1 cellular context compared by ENCODE assay signal in the genomic region with DNA sequence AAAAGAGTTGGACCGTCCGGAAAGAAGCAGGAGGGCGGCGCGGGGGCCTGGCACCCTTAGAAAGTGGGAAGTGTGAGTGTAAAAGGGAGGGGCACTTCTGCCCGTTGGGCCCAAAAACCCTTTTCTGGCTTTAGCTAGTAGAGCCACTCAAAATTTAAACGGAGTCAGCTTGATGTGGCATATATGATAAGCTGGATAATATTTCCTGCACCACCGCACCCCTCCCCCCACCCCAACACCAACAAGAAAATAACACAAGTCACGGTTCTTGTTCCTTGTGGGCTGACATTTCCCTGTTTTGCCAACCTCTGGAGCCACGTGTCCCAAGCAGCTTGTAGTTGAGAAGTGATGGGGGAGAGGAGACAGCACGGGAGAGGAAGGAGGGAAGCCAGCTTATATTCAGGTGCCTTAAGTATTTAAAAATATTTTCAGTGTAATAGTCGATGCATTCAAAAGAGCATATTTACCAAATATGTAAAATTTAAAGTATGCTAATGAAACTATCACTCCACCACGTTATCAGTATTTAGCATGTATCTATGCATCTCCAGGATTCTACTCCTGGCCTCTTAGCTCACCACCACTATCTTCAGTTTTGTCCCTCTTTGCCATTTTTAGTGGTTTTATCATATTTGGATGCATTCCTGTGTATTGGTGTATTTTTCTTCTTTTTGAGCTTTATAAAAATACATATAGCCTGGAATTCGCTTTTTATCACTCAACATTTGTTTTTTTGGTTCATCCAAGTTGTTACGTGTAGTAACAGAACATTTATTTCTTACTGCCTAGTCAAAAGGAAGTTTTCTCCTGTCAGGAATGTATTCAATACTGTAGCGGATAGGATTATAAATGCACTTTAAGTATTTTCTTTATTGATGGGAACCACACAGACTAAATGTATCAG.
A peak's percentile ranks its signal among the peaks of the same experiment; 100 is the strongest.
TF ChIP-seq lines count a peak whose summit lies in the region.

No MANE protein-coding gene starts in this region.

TF ChIP-seq in K562, 482 proteins besides CTCF, POLR2A, EP300 and RAD21 (continued from another document and continues in another):
- TF ChIP-seq POLR2H (tag; IDR thresholded peaks at IDR 0.05; ENCODE audit: low read depth) (peak; percentile 44; the same call in 1 of the 2 replicates), SMAD1 (IDR thresholded peaks at IDR 0.05; ENCODE audit: low read depth, low read length, partially characterized antibody) (no peak), ZNF507 (tag; conservative IDR thresholded peaks at IDR 0.05) (peak; percentile 40), HEY1 (CRISPR knock-in tag; IDR thresholded peaks at IDR 0.05; ENCODE audit: borderline replicate concordance) (no peak), NR4A1 (CRISPR knock-in tag; IDR thresholded peaks at IDR 0.05) (no peak), NR4A1 (tag; IDR thresholded peaks at IDR 0.05) (peak; percentile 85), JUND (IDR thresholded peaks at IDR 0.05; ENCODE audit: borderline replicate concordance, low read depth, low read length) (peak; percentile 40; the same call in 1 of the 2 replicates), JUND (tag; IDR thresholded peaks at IDR 0.05; ENCODE audit: borderline replicate concordance, low read depth, low read length) (peak; percentile 78; the same call in 1 of the 3 replicates), MYNN (IDR thresholded peaks at IDR 0.05) (peak; percentile 71; the same call in 1 of the 2 replicates), MYNN (CRISPR knock-in tag; IDR thresholded peaks at IDR 0.05) (no peak), HCFC1 (IDR thresholded peaks at IDR 0.05; ENCODE audit: low read depth, low read length) (peak; percentile 8; the same call in 1 of the 2 replicates), SUPT5H (IDR thresholded peaks at IDR 0.05) (peak; percentile 49; the same call in 1 of the 2 replicates), MXI1 (IDR thresholded peaks at IDR 0.05; ENCODE audit: low read depth, low read length) (peak; percentile 70), KLF6 (CRISPR knock-in tag; IDR thresholded peaks at IDR 0.05; ENCODE audit: borderline replicate concordance) (peak; percentile 64; the same call in 1 of the 2 replicates), TOE1 (IDR thresholded peaks at IDR 0.05; ENCODE audit: borderline replicate concordance) (peak; percentile 6; the same call in 1 of the 2 replicates), TOE1 (CRISPR knock-in tag; IDR thresholded peaks at IDR 0.05; ENCODE audit: borderline replicate concordance, low read depth) (no peak), CTBP1 (IDR thresholded peaks at IDR 0.05; ENCODE audit: borderline replicate concordance) (peak; percentile 52; the same call in 1 of the 2 replicates), KAT7 (CRISPR knock-in tag; IDR thresholded peaks at IDR 0.05; ENCODE audit: borderline replicate concordance) (peak; percentile 65), NFE2 (IDR thresholded peaks at IDR 0.05; ENCODE audit: low read depth) (peak; percentile 71), SOX6 (IDR thresholded peaks at IDR 0.05) (peak; percentile 74), ZNF699 (CRISPR knock-in tag; IDR thresholded peaks at IDR 0.05; ENCODE audit: insufficient replicate concordance) (no peak), LEF1 (IDR thresholded peaks at IDR 0.05) (peak; percentile 89), ZC3H4 (CRISPR knock-in tag; IDR thresholded peaks at IDR 0.05; ENCODE audit: borderline replicate concordance) (0 out of 2 replicates have a peak, but pooled peaks have one; percentile 24), CBFA2T2 (conservative IDR thresholded peaks at IDR 0.05) (peak; percentile 35), ARNT (IDR thresholded peaks at IDR 0.05) (peak; percentile 34 to 39; a peak in 3 of 4 replicates), NFATC3 (IDR thresholded peaks at IDR 0.05) (0 out of 2 replicates have a peak, but pooled peaks have one; percentile 4), TEAD1 (CRISPR knock-in tag; IDR thresholded peaks at IDR 0.05) (peak in 1 of 2 experiments; percentile 16; a peak in 1 of 4 replicates), THRAP3 (IDR thresholded peaks at IDR 0.05; ENCODE audit: borderline replicate concordance) (peak; percentile 80; the same call in 1 of the 2 replicates), SPI1 (IDR thresholded peaks at IDR 0.05; ENCODE audit: borderline replicate concordance, low read depth, low read length) (peak; percentile 26; the same call in 1 of the 2 replicates), YY1 (IDR thresholded peaks at IDR 0.05; ENCODE audit: borderline replicate concordance in 1 of 3, control insufficient read depth in 1 of 3, extremely low read depth in 1 of 3, insufficient read depth in 3 of 3, insufficient read length in 1 of 3, insufficient replicate concordance in 2 of 3, low read depth in 1 of 3, low read length in 2 of 3) (peak in 1 of 3 experiments; percentile 83), POLR3A (IDR thresholded peaks at IDR 0.05; ENCODE audit: borderline replicate concordance, extremely low read depth, insufficient read depth, insufficient read length) (no peak), SMARCA4 (IDR thresholded peaks at IDR 0.05) (peak; percentile 54; the same call in 1 of the 2 replicates), DMBX1 (CRISPR knock-in tag; IDR thresholded peaks at IDR 0.05; ENCODE audit: borderline replicate concordance) (no peak; the same call in 1 of the 2 replicates)
- TF ChIP-seq, protein P1, sequence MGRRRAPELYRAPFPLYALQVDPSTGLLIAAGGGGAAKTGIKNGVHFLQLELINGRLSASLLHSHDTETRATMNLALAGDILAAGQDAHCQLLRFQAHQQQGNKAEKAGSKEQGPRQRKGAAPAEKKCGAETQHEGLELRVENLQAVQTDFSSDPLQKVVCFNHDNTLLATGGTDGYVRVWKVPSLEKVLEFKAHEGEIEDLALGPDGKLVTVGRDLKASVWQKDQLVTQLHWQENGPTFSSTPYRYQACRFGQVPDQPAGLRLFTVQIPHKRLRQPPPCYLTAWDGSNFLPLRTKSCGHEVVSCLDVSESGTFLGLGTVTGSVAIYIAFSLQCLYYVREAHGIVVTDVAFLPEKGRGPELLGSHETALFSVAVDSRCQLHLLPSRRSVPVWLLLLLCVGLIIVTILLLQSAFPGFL (CRISPR knock-in tag; IDR thresholded peaks at IDR 0.05) = peak; percentile 92; the same call in 1 of the 2 replicates
- TF ChIP-seq, protein P2, sequence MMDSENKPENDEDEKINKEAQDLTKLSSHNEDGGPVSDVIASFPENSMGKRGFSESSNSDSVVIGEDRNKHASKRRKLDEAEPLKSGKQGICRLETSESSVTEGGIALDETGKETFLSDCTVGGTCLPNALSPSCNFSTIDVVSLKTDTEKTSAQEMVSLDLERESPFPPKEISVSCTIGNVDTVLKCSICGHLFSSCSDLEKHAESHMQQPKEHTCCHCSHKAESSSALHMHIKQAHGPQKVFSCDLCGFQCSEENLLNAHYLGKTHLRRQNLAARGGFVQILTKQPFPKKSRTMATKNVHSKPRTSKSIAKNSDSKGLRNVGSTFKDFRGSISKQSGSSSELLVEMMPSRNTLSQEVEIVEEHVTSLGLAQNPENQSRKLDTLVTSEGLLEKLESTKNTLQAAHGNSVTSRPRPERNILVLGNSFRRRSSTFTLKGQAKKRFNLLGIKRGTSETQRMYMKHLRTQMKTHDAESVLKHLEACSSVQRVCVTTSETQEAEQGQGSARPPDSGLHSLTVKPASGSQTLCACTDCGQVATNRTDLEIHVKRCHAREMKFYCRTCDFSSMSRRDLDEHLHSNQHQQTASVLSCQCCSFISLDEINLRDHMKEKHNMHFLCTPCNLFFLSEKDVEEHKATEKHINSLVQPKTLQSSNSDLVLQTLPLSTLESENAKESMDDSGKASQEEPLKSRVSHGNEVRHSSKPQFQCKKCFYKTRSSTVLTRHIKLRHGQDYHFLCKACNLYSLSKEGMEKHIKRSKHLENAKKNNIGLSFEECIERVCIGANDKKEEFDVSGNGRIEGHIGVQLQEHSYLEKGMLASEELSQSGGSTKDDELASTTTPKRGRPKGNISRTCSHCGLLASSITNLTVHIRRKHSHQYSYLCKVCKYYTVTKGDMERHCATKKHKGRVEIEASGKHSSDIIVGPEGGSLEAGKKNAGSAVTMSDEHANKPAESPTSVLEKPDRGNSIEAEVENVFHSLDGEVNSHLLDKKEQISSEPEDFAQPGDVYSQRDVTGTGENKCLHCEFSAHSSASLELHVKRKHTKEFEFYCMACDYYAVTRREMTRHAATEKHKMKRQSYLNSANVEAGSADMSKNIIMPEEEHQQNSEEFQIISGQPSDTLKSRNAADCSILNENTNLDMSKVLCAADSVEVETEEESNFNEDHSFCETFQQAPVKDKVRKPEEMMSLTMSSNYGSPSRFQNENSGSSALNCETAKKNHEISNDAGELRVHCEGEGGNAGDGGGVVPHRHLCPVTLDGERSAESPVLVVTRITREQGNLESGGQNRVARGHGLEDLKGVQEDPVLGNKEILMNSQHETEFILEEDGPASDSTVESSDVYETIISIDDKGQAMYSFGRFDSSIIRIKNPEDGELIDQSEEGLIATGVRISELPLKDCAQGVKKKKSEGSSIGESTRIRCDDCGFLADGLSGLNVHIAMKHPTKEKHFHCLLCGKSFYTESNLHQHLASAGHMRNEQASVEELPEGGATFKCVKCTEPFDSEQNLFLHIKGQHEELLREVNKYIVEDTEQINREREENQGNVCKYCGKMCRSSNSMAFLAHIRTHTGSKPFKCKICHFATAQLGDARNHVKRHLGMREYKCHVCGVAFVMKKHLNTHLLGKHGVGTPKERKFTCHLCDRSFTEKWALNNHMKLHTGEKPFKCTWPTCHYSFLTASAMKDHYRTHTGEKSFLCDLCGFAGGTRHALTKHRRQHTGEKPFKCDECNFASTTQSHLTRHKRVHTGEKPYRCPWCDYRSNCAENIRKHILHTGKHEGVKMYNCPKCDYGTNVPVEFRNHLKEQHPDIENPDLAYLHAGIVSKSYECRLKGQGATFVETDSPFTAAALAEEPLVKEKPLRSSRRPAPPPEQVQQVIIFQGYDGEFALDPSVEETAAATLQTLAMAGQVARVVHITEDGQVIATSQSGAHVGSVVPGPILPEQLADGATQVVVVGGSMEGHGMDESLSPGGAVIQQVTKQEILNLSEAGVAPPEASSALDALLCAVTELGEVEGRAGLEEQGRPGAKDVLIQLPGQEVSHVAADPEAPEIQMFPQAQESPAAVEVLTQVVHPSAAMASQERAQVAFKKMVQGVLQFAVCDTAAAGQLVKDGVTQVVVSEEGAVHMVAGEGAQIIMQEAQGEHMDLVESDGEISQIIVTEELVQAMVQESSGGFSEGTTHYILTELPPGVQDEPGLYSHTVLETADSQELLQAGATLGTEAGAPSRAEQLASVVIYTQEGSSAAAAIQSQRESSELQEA (IDR thresholded peaks at IDR 0.05; ENCODE audit: low read depth) = no peak
- TF ChIP-seq, protein P3, sequence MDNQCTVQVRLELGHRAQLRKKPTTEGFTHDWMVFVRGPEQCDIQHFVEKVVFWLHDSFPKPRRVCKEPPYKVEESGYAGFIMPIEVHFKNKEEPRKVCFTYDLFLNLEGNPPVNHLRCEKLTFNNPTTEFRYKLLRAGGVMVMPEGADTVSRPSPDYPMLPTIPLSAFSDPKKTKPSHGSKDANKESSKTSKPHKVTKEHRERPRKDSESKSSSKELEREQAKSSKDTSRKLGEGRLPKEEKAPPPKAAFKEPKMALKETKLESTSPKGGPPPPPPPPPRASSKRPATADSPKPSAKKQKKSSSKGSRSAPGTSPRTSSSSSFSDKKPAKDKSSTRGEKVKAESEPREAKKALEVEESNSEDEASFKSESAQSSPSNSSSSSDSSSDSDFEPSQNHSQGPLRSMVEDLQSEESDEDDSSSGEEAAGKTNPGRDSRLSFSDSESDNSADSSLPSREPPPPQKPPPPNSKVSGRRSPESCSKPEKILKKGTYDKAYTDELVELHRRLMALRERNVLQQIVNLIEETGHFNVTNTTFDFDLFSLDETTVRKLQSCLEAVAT (IDR thresholded peaks at IDR 0.05) = 0 out of 4 replicates have a peak, but pooled peaks of 1 of the 2 experiments have one; percentile 7
- TF ChIP-seq, protein P4, sequence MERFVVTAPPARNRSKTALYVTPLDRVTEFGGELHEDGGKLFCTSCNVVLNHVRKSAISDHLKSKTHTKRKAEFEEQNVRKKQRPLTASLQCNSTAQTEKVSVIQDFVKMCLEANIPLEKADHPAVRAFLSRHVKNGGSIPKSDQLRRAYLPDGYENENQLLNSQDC (CRISPR knock-in tag; IDR thresholded peaks at IDR 0.05) = 0 out of 2 replicates have a peak, but pooled peaks have one; percentile 37
- TF ChIP-seq, protein P5, sequence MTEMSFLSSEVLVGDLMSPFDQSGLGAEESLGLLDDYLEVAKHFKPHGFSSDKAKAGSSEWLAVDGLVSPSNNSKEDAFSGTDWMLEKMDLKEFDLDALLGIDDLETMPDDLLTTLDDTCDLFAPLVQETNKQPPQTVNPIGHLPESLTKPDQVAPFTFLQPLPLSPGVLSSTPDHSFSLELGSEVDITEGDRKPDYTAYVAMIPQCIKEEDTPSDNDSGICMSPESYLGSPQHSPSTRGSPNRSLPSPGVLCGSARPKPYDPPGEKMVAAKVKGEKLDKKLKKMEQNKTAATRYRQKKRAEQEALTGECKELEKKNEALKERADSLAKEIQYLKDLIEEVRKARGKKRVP (CRISPR knock-in tag; IDR thresholded peaks at IDR 0.05) = 0 out of 2 replicates have a peak, but pooled peaks have one; percentile 4
- TF ChIP-seq, protein P6, sequence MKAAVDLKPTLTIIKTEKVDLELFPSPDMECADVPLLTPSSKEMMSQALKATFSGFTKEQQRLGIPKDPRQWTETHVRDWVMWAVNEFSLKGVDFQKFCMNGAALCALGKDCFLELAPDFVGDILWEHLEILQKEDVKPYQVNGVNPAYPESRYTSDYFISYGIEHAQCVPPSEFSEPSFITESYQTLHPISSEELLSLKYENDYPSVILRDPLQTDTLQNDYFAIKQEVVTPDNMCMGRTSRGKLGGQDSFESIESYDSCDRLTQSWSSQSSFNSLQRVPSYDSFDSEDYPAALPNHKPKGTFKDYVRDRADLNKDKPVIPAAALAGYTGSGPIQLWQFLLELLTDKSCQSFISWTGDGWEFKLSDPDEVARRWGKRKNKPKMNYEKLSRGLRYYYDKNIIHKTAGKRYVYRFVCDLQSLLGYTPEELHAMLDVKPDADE (conservative IDR thresholded peaks at IDR 0.05; ENCODE audit: control insufficient read depth, low read depth, low read length) = 0 out of 2 replicates have a peak, but pooled peaks have one; percentile 30
- TF ChIP-seq, protein P7, sequence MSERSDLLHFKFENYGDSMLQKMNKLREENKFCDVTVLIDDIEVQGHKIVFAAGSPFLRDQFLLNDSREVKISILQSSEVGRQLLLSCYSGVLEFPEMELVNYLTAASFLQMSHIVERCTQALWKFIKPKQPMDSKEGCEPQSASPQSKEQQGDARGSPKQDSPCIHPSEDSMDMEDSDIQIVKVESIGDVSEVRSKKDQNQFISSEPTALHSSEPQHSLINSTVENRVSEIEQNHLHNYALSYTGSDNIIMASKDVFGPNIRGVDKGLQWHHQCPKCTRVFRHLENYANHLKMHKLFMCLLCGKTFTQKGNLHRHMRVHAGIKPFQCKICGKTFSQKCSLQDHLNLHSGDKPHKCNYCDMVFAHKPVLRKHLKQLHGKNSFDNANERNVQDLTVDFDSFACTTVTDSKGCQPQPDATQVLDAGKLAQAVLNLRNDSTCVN (CRISPR knock-in tag; IDR thresholded peaks at IDR 0.05) = peak; percentile 35; the same call in 1 of the 2 replicates
